7 cellular contexts compared by ENCODE assay signal in genomic region chr4:83217721-83218522, GRCh38.
A peak's percentile ranks its signal among the peaks of the same experiment; 100 is the strongest.
DNase-seq lines count a peak whose midpoint lies in the region; ATAC-seq and TF ChIP-seq lines count a peak whose summit lies in the region.

No MANE protein-coding gene starts in this region.

- H3K27ac ChIP-seq in Panc1 (ENCODE audit: low read length) (peak overlapping the region; percentile 57; the same call in 1 of the 2 replicates), neutrophil (peak overlapping the region; percentile 98)

- no TSS peak for BruUV-seq in Panc1 (replicated peaks; lab: Mats Ljungman, UMichigan)

- H3K4me3 ChIP-seq in Panc1 (ENCODE audit: low read depth in 2 of 2, low read length in 2 of 2), result no peak overlapping the region
- H3K4me3 ChIP-seq in neutrophil (ENCODE audit: low read depth in 1 of 2, low read length in 1 of 2), result peak overlapping the region; percentile 54 to 58

- H3K4me1 ChIP-seq in Panc1 (ENCODE audit: control insufficient read depth, insufficient read depth, low read length) (no peaks in the 10 kb centered on the region; the same call in 1 of the 2 replicates), neutrophil (ENCODE audit: control insufficient read depth in 1 of 2, insufficient read depth in 1 of 2, low read depth in 1 of 2, low read length in 1 of 2) (peaks cover 51 to 57% of the 10 kb centered on the region in 2 experiments)

- TF ChIP-seq CTCF in Panc1 (IDR thresholded peaks at IDR 0.05), result no peak
- TF ChIP-seq CTCF in neutrophil (IDR thresholded peaks at IDR 0.05), result no peak

- intact Hi-C loops in Panc1 (cut with micrococcal nuclease; ENCODE audit: unreplicated experiment) (no loop called here), posterior vena cava (cut with DNase I) (no loop called here)

- CTCF ChIA-PET in Panc1 (lab: Charles Lee), result no interaction called here

- POLR2A ChIA-PET in Panc1 (lab: Charles Lee), result interaction anchor here (0.6 kb wide), 1 partner anchor 67 kb away, joined by 3 read pairs; no protein-coding TSS in a partner anchor

- peaks cover 0 to 23% of the 10 kb centered on the region in 2 donors for H3K36me3 Mint-ChIP-seq in activated naive CD4-positive, alpha-beta T cell treated with anti-CD3 and anti-CD28 coated beads, Interleukin-2, amount 50 U/mL, for 72 hours

- H3K9me3 ChIP-seq in Panc1 (ENCODE audit: control insufficient read depth, insufficient read depth, low read depth, low read length) (no peaks in the 10 kb centered on the region), neutrophil (no peaks in the 10 kb centered on the region)

- DNase-seq in Panc1 (ENCODE audit: low read depth, low spot score) (no peak), NCI-H2171 (lab: John Stamatoyannopoulos, UW) (no peak), posterior vena cava (ENCODE audit: low spot score) (no peak)
- DNase-seq in activated naive CD4-positive, alpha-beta T cell treated with anti-CD3 and anti-CD28 coated beads, Interleukin-2, amount 50 U/mL, for 72 hours (ENCODE audit: low spot score in 2 of 2), result peak; percentile 60 to 64

- in situ Hi-C loops in Panc1 (cut with HindIII; ENCODE audit: low pct_unique_long_range_greater_than_20kb, low sequenced_read_pairs), result no loop called here

- peaks cover 0 to 15% of the 10 kb centered on the region in 2 donors for H3K9me3 Mint-ChIP-seq in activated naive CD4-positive, alpha-beta T cell treated with anti-CD3 and anti-CD28 coated beads, Interleukin-2, amount 50 U/mL, for 72 hours

- H3K36me3 ChIP-seq in Panc1 (ENCODE audit: control insufficient read depth, insufficient read depth, low read length) (no peaks in the 10 kb centered on the region), neutrophil (no peaks in the 10 kb centered on the region)

- ATAC-seq in GM19035 (IDR thresholded peaks at IDR 0.05; ENCODE audit: unreplicated experiment) (peak; percentile 70), HG02981 (IDR thresholded peaks at IDR 0.05; ENCODE audit: unreplicated experiment) (peak; percentile 70), Panc1 (peak; percentile 34; the same call in 1 of the 2 replicates)
- ATAC-seq in activated naive CD4-positive, alpha-beta T cell treated with anti-CD3 and anti-CD28 coated beads, Interleukin-2, amount 50 U/mL, for 72 hours, result peak; percentile 82 to 85

- H3K27me3 ChIP-seq in Panc1 (ENCODE audit: control insufficient read depth, insufficient read depth, low read length) (no peaks in the 10 kb centered on the region), neutrophil (no peaks in the 10 kb centered on the region)

- H3K27ac Mint-ChIP-seq in activated naive CD4-positive, alpha-beta T cell treated with anti-CD3 and anti-CD28 coated beads, Interleukin-2, amount 50 U/mL, for 72 hours, result peak overlapping the region; percentile 84 to 100

Comparison
In these comparisons a context has a peak if more than half of its experiments do, and no peak if none do; other contexts are left out.
1. DNase-seq: peak in activated naive CD4-positive, alpha-beta T cell treated with anti-CD3 and anti-CD28 coated beads, Interleukin-2, amount 50 U/mL, for 72 hours (2 of 2); none in Panc1 (single experiment), NCI-H2171 (single experiment) and posterior vena cava (single experiment).
2. H3K4me3 ChIP-seq: peak in neutrophil (2 of 2); none in Panc1 (0 of 2).
3. Peak in every context shown above with its lines, with median percentiles within 50 percentile points of each other: ATAC-seq.